In the genomic region with DNA sequence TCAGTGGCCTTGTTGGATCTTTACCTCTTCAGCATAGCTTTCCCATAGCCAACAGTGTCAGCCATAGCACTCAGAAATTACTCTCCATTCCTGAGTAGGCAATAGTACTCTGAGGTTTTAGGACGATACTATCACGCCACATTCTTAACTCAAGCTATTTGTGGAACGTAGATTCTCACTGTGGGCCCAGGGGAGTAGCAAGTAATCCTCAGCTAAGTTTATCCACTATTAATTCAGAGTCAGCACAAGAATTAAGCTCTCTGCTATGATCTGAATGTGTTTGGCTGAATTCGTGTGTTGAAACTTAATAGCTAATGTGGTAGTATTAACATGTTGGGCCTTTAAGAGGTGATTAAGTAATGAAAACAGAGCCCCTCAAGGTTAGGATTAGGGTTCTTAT, we compare ENCODE assay signal across 18 cellular contexts.
DNase-seq lines count a peak whose midpoint lies in the region; ATAC-seq, FAIRE-seq and TF ChIP-seq lines count a peak whose summit lies in the region.
"Had no signal": no experiment of that assay in that cellular context is flagged by ENCODE, and none has a peak within 500 bp of the region (broad histone marks: within the 10 kb centered on the region; RNA-seq: fewer than 3 reads in every experiment).

No MANE protein-coding gene starts in this region.

- in situ Hi-C loops in gastrocnemius medialis (cut with MboI; ENCODE audit: low sequenced_read_pairs in 4 of 4): no loop called here

- no peak for FAIRE-seq in GM12892 (lab: Jason Lieb, UNC)
- FAIRE-seq: A204.1, D721Med, H1 had no signal

- intact Hi-C loops in gastrocnemius medialis (cut with DNase I; ENCODE audit: low total_unique reads): no loop called here

- peak; percentile 52 for DNase-seq in amniotic epithelial cell (ENCODE audit: low read depth)
- DNase-seq in myocyte (ENCODE audit: low read depth): peak; percentile 65
- peak; percentile 1 for DNase-seq in skeletal muscle cell (ENCODE audit: low read depth)
- no peak for DNase-seq in GM12892 (ENCODE audit: insufficient read length)
- DNase-seq in gastrocnemius medialis: no peak
- DNase-seq in NCI-H82 treated with DMSO at 0.1 percent for 48 hours (lab: John Stamatoyannopoulos, UW; ENCODE audit: unreplicated experiment): no peak
- no peak for DNase-seq in NCI-H1092 treated with DMSO at 0.1 percent for 48 hours (lab: John Stamatoyannopoulos, UW)
- DNase-seq: ACHN; BE2C; C1 segment of cervical spinal cord; CD4-positive, CD25-positive, alpha-beta regulatory T cell; CD8-positive, alpha-beta memory T cell; COR-L47; GDM1; H9 had no signal

- no peaks in the 10 kb centered on the region for H3K4me1 ChIP-seq in gastrocnemius medialis
- H3K4me1 ChIP-seq: BE2C had no signal

- no peaks in the 10 kb centered on the region for H3K9me3 ChIP-seq in gastrocnemius medialis
- H3K9me3 ChIP-seq: BE2C had no signal

- no peak for TF ChIP-seq POLR2A in GM12892 (IDR thresholded peaks at IDR 0.05; ENCODE audit: low read depth, low read length)
- TF ChIP-seq POLR2A in gastrocnemius medialis (IDR thresholded peaks at IDR 0.05): no peak

- no peaks in the 10 kb centered on the region for H3K36me3 ChIP-seq in gastrocnemius medialis
- H3K36me3 ChIP-seq: BE2C had no signal

- no peak overlapping the region for H3K27ac ChIP-seq in gastrocnemius medialis

- ATAC-seq in gastrocnemius medialis: no peak

- TF ChIP-seq CTCF in gastrocnemius medialis (IDR thresholded peaks at IDR 0.05 in 4 of 5, conservative IDR thresholded peaks at IDR 0.05 in 1 of 5): no peak

- H3K27me3 ChIP-seq in gastrocnemius medialis: no peaks in the 10 kb centered on the region
- H3K27me3 ChIP-seq: BE2C had no signal

- no peak overlapping the region for H3K4me3 ChIP-seq in skeletal muscle cell (ENCODE audit: low read depth, low read length)
- no peak overlapping the region for H3K4me3 ChIP-seq in gastrocnemius medialis

Comparison
In these comparisons a context has a peak if more than half of its experiments do, and no peak if none do; other contexts are left out.
1. DNase-seq: peak in amniotic epithelial cell (single experiment), myocyte (single experiment) and skeletal muscle cell (single experiment); none in GM12892 (single experiment), gastrocnemius medialis (0 of 2), NCI-H82 treated with DMSO at 0.1 percent for 48 hours (single experiment) and NCI-H1092 treated with DMSO at 0.1 percent for 48 hours (single experiment).